ENCODE assay signal across 1 cellular context in the genomic region with DNA sequence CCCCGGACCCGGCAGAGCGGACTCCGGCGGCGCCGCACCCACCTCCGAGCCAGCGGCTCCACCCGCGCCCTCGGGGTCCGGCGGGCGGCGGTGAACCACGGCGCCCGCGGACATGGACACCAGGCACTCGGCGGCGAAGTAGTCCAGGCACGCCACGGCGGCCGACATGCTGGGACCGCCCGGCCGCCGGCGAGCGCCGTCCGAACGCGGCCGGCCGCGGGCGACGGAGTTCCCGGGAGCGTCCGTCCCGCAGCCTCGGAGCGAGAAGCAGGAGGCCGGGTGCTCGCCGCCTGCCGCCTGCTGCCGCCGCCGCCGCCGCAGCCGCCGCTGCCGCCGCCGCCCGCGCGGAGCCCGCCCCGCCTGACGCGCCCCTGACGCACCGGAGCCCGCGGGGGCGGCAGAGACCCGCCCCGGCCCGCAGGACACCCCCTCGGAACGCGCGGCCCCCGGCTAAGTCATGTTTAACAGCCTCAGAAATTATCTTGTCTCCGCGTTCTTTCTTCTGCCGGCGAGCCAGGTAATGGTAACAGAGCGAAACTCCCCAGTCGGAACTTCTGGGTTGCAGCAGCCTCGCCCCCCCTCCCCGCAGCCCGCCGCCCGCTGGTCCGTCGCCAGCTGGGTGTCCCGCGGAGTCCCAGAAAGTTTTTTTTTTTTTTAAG.
A peak's percentile ranks its signal among the peaks of the same experiment; 100 is the strongest.
TF ChIP-seq lines count a peak whose summit lies in the region.

KLF14 (minus strand) TSS at position 342 of the 659 bp plus-strand sequence; CDS start at position 168, 174 bp downstream.

TF ChIP-seq in K562, 482 proteins besides CTCF, POLR2A, EP300 and RAD21 (continued from another document and continues in another):
- TF ChIP-seq NONO (IDR thresholded peaks at IDR 0.05; ENCODE audit: low read depth in 2 of 2, low read length in 1 of 2) (0 out of 4 replicates have a peak, but pooled peaks of 1 of the 2 experiments have one; percentile 34), POLR2AphosphoS5 (IDR thresholded peaks at IDR 0.05; ENCODE audit: control insufficient read depth, insufficient read depth, low read depth, low read length) (no peak), ELF1 (tag; IDR thresholded peaks at IDR 0.05) (no peak), MYBL2 (IDR thresholded peaks at IDR 0.05; ENCODE audit: low read depth) (no peak), MYBL2 (CRISPR knock-in tag; IDR thresholded peaks at IDR 0.05; ENCODE audit: borderline replicate concordance) (no peak), HMGN3 (IDR thresholded peaks at IDR 0.05; ENCODE audit: borderline replicate concordance, extremely low read depth, insufficient read length, low read depth, low read length) (peak; percentile 13), CTCFL (IDR thresholded peaks at IDR 0.05; ENCODE audit: borderline replicate concordance, insufficient read depth, low read depth, low read length, poor library complexity, severe bottlenecking) (no peak), CXXC5 (CRISPR knock-in tag; IDR thresholded peaks at IDR 0.05) (peak; percentile 57), ZNF830 (CRISPR knock-in tag; IDR thresholded peaks at IDR 0.05) (no peak), SMC3 (conservative IDR thresholded peaks at IDR 0.05; ENCODE audit: insufficient read depth, low read depth, low read length) (no peak), CBX2 (IDR thresholded peaks at IDR 0.05; ENCODE audit: insufficient read depth, low read length, poor library complexity, severe bottlenecking) (no peak), ASH1L (IDR thresholded peaks at IDR 0.05; ENCODE audit: borderline replicate concordance, low read depth, partially characterized antibody) (no peak), ZNF644 (tag; IDR thresholded peaks at IDR 0.05; ENCODE audit: low read depth) (no peak), SP1 (CRISPR knock-in tag; IDR thresholded peaks at IDR 0.05) (no peak), ZNF717 (CRISPR knock-in tag; IDR thresholded peaks at IDR 0.05) (no peak), MBD2 (IDR thresholded peaks at IDR 0.05; ENCODE audit: borderline replicate concordance, low read depth) (no peak), ZBTB1 (CRISPR knock-in tag; IDR thresholded peaks at IDR 0.05; ENCODE audit: borderline replicate concordance, low read depth) (0 out of 2 replicates have a peak, but pooled peaks have one; percentile 28), ZNF707 (CRISPR knock-in tag; conservative IDR thresholded peaks at IDR 0.05) (no peak), E2F4 (CRISPR knock-in tag; IDR thresholded peaks at IDR 0.05; ENCODE audit: low read depth) (no peak), NFRKB (IDR thresholded peaks at IDR 0.05; ENCODE audit: low read depth) (no peak), ETV1 (tag; conservative IDR thresholded peaks at IDR 0.05; ENCODE audit: low read depth) (no peak), FOS (IDR thresholded peaks at IDR 0.05; ENCODE audit: extremely low read depth, insufficient read length) (no peak), RFX7 (CRISPR knock-in tag; IDR thresholded peaks at IDR 0.05) (no peak), GATAD2B (IDR thresholded peaks at IDR 0.05; ENCODE audit: borderline replicate concordance) (no peak), ZNF174 (CRISPR knock-in tag; IDR thresholded peaks at IDR 0.05) (no peak), HNRNPK (IDR thresholded peaks at IDR 0.05; ENCODE audit: low read depth, low read length, poor library complexity, severe bottlenecking) (no peak), TBL1XR1 (IDR thresholded peaks at IDR 0.05; ENCODE audit: low read length in 2 of 2) (no peak), FIP1L1 (IDR thresholded peaks at IDR 0.05; ENCODE audit: low read depth, low read length, poor library complexity, severe bottlenecking) (no peak), TCF7 (IDR thresholded peaks at IDR 0.05; ENCODE audit: borderline replicate concordance) (no peak), CEBPB (tag; IDR thresholded peaks at IDR 0.05) (no peak), NCOA6 (IDR thresholded peaks at IDR 0.05) (no peak), OTX1 (CRISPR knock-in tag; IDR thresholded peaks at IDR 0.05) (no peak), TEAD2 (tag; IDR thresholded peaks at IDR 0.05) (no peak), ZNF740 (CRISPR knock-in tag; IDR thresholded peaks at IDR 0.05) (peak; percentile 75; the same call in 1 of the 2 replicates), ZNF740 (tag; IDR thresholded peaks at IDR 0.05) (0 out of 4 replicates have a peak, but pooled peaks of 1 of the 2 experiments have one; percentile 37), SMARCE1 (IDR thresholded peaks at IDR 0.05) (no peak), BRF1 (IDR thresholded peaks at IDR 0.05; ENCODE audit: borderline replicate concordance, extremely low read depth, insufficient read length) (no peak), ZNF507 (tag; conservative IDR thresholded peaks at IDR 0.05) (no peak), PRMT5 (CRISPR knock-in tag; IDR thresholded peaks at IDR 0.05) (no peak), SMAD3 (CRISPR knock-in tag; conservative IDR thresholded peaks at IDR 0.05) (no peak), ADNP (tag; IDR thresholded peaks at IDR 0.05) (no peak), ZNF197 (CRISPR knock-in tag; IDR thresholded peaks at IDR 0.05; ENCODE audit: low read depth) (no peak), HCFC1 (IDR thresholded peaks at IDR 0.05; ENCODE audit: low read depth, low read length) (no peak)
- TF ChIP-seq, protein P1, sequence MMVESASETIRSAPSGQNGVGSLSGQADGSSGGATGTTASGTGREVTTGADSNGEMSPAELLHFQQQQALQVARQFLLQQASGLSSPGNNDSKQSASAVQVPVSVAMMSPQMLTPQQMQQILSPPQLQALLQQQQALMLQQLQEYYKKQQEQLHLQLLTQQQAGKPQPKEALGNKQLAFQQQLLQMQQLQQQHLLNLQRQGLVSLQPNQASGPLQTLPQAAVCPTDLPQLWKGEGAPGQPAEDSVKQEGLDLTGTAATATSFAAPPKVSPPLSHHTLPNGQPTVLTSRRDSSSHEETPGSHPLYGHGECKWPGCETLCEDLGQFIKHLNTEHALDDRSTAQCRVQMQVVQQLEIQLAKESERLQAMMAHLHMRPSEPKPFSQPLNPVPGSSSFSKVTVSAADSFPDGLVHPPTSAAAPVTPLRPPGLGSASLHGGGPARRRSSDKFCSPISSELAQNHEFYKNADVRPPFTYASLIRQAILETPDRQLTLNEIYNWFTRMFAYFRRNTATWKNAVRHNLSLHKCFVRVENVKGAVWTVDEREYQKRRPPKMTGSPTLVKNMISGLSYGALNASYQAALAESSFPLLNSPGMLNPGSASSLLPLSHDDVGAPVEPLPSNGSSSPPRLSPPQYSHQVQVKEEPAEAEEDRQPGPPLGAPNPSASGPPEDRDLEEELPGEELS (CRISPR knock-in tag; IDR thresholded peaks at IDR 0.05; ENCODE audit: borderline replicate concordance), result no peak
- TF ChIP-seq, protein P2, sequence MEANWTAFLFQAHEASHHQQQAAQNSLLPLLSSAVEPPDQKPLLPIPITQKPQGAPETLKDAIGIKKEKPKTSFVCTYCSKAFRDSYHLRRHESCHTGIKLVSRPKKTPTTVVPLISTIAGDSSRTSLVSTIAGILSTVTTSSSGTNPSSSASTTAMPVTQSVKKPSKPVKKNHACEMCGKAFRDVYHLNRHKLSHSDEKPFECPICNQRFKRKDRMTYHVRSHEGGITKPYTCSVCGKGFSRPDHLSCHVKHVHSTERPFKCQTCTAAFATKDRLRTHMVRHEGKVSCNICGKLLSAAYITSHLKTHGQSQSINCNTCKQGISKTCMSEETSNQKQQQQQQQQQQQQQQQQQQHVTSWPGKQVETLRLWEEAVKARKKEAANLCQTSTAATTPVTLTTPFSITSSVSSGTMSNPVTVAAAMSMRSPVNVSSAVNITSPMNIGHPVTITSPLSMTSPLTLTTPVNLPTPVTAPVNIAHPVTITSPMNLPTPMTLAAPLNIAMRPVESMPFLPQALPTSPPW (CRISPR knock-in tag; IDR thresholded peaks at IDR 0.05), result peak; percentile 92
- TF ChIP-seq, protein P3, sequence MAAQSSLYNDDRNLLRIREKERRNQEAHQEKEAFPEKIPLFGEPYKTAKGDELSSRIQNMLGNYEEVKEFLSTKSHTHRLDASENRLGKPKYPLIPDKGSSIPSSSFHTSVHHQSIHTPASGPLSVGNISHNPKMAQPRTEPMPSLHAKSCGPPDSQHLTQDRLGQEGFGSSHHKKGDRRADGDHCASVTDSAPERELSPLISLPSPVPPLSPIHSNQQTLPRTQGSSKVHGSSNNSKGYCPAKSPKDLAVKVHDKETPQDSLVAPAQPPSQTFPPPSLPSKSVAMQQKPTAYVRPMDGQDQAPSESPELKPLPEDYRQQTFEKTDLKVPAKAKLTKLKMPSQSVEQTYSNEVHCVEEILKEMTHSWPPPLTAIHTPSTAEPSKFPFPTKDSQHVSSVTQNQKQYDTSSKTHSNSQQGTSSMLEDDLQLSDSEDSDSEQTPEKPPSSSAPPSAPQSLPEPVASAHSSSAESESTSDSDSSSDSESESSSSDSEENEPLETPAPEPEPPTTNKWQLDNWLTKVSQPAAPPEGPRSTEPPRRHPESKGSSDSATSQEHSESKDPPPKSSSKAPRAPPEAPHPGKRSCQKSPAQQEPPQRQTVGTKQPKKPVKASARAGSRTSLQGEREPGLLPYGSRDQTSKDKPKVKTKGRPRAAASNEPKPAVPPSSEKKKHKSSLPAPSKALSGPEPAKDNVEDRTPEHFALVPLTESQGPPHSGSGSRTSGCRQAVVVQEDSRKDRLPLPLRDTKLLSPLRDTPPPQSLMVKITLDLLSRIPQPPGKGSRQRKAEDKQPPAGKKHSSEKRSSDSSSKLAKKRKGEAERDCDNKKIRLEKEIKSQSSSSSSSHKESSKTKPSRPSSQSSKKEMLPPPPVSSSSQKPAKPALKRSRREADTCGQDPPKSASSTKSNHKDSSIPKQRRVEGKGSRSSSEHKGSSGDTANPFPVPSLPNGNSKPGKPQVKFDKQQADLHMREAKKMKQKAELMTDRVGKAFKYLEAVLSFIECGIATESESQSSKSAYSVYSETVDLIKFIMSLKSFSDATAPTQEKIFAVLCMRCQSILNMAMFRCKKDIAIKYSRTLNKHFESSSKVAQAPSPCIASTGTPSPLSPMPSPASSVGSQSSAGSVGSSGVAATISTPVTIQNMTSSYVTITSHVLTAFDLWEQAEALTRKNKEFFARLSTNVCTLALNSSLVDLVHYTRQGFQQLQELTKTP (IDR thresholded peaks at IDR 0.05; ENCODE audit: low read depth in 1 of 2, partially characterized antibody in 2 of 2), result no peak
- TF ChIP-seq, protein P4, sequence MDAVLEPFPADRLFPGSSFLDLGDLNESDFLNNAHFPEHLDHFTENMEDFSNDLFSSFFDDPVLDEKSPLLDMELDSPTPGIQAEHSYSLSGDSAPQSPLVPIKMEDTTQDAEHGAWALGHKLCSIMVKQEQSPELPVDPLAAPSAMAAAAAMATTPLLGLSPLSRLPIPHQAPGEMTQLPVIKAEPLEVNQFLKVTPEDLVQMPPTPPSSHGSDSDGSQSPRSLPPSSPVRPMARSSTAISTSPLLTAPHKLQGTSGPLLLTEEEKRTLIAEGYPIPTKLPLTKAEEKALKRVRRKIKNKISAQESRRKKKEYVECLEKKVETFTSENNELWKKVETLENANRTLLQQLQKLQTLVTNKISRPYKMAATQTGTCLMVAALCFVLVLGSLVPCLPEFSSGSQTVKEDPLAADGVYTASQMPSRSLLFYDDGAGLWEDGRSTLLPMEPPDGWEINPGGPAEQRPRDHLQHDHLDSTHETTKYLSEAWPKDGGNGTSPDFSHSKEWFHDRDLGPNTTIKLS (IDR thresholded peaks at IDR 0.05; ENCODE audit: borderline replicate concordance, low read depth), result 0 out of 2 replicates have a peak, but pooled peaks have one; percentile 29
- TF ChIP-seq, protein P5, sequence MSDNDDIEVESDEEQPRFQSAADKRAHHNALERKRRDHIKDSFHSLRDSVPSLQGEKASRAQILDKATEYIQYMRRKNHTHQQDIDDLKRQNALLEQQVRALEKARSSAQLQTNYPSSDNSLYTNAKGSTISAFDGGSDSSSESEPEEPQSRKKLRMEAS (CRISPR knock-in tag; IDR thresholded peaks at IDR 0.05), result no peak
- TF ChIP-seq, protein P6, sequence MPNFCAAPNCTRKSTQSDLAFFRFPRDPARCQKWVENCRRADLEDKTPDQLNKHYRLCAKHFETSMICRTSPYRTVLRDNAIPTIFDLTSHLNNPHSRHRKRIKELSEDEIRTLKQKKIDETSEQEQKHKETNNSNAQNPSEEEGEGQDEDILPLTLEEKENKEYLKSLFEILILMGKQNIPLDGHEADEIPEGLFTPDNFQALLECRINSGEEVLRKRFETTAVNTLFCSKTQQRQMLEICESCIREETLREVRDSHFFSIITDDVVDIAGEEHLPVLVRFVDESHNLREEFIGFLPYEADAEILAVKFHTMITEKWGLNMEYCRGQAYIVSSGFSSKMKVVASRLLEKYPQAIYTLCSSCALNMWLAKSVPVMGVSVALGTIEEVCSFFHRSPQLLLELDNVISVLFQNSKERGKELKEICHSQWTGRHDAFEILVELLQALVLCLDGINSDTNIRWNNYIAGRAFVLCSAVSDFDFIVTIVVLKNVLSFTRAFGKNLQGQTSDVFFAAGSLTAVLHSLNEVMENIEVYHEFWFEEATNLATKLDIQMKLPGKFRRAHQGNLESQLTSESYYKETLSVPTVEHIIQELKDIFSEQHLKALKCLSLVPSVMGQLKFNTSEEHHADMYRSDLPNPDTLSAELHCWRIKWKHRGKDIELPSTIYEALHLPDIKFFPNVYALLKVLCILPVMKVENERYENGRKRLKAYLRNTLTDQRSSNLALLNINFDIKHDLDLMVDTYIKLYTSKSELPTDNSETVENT (CRISPR knock-in tag; IDR thresholded peaks at IDR 0.05), result peak; percentile 12; the same call in 1 of the 2 replicates
